In genomic region chr17:56937688-56938087, GRCh38 we compare ENCODE assay signal across 1 cellular context.
TF ChIP-seq lines count a peak whose summit lies in the region.

No MANE protein-coding gene starts in this region.

TF ChIP-seq in A549, 52 proteins besides CTCF, POLR2A, EP300 and RAD21 (continued from another document):
- TF ChIP-seq FOSL2 (IDR thresholded peaks at IDR 0.05) (no peak), FOSL2 (CRISPR knock-in tag; IDR thresholded peaks at IDR 0.05) (peak; percentile 23; the same call in 1 of the 2 replicates), CEBPB (IDR thresholded peaks at IDR 0.05) (no peak)
